ENCODE assay signal across 7 cellular contexts in genomic region chr1:155966135-155966534, GRCh38. TPM values are rescaled to one million over a fixed set of nuclear protein-coding genes. Genes with fewer than 3 reads are reported as not detected.
DNase-seq lines count a peak whose midpoint lies in the region; ATAC-seq and TF ChIP-seq lines count a peak whose summit lies in the region.
"Had no signal": no experiment of that assay in that cellular context is flagged by ENCODE, and none has a peak within 500 bp of the region (broad histone marks: within the 10 kb centered on the region; RNA-seq: fewer than 3 reads in every experiment).

No MANE protein-coding gene starts in this region.

- H3K9me3 ChIP-seq in esophagus muscularis mucosa: no peaks in the 10 kb centered on the region
- no peaks in the 10 kb centered on the region for H3K9me3 ChIP-seq in thoracic aorta

- H3K4me3 ChIP-seq in esophagus muscularis mucosa: no peak overlapping the region
- no peak overlapping the region for H3K4me3 ChIP-seq in thoracic aorta

- DNase-seq in activated T-cell treated with anti-CD3 and anti-CD28 coated beads, Interleukin-2, amount 50 U/mL, for 4 hours: no peak
- DNase-seq in activated T-cell treated with anti-CD3 and anti-CD28 coated beads for 4 hours (no peak), esophagus muscularis mucosa (ENCODE audit: extremely low spot score) (no peak), thoracic aorta (ENCODE audit: low spot score) (no peak), COLO829 (ENCODE audit: low spot score) (no peak)
- DNase-seq: T-helper 9 cell had no signal

- H3K4me3 Mint-ChIP-seq in activated T-cell treated with anti-CD3 and anti-CD28 coated beads, Interleukin-2, amount 50 U/mL, for 4 hours: peak overlapping the region; percentile 19

- intact Hi-C loops in esophagus muscularis mucosa (cut with DNase I): no loop called here

- H3K36me3 Mint-ChIP-seq in activated T-cell treated with anti-CD3 and anti-CD28 coated beads, Interleukin-2, amount 50 U/mL, for 4 hours (ENCODE audit: insufficient read depth): peaks cover 44% of the 10 kb centered on the region

- H3K4me1 ChIP-seq in esophagus muscularis mucosa (peaks cover 76 to 91% (median 80%) of the 10 kb centered on the region in 4 donors), thoracic aorta (ENCODE audit: control insufficient read depth in 1 of 2, low read depth in 2 of 2) (peaks cover 57 to 71% of the 10 kb centered on the region in 2 donors)

- H3K9me3 Mint-ChIP-seq in activated T-cell treated with anti-CD3 and anti-CD28 coated beads, Interleukin-2, amount 50 U/mL, for 4 hours: no peaks in the 10 kb centered on the region

- no peak for TF ChIP-seq EP300 in esophagus muscularis mucosa (IDR thresholded peaks at IDR 0.05)

- no peaks in the 10 kb centered on the region for H3K27me3 Mint-ChIP-seq in activated T-cell treated with anti-CD3 and anti-CD28 coated beads, Interleukin-2, amount 50 U/mL, for 4 hours (ENCODE audit: low read depth)

- no peak for ATAC-seq in activated T-cell treated with anti-CD3 and anti-CD28 coated beads, Interleukin-2, amount 50 U/mL, for 4 hours
- ATAC-seq in thoracic aorta (ENCODE audit: insufficient number of reproducible peaks, low FRiP score, low read depth) (no peak), HG03571 (IDR thresholded peaks at IDR 0.05; ENCODE audit: unreplicated experiment) (no peak)

- TF ChIP-seq CTCF in esophagus muscularis mucosa (IDR thresholded peaks at IDR 0.05): peak in 2 of 3 experiments; percentile 12 to 32
- TF ChIP-seq CTCF in thoracic aorta (IDR thresholded peaks at IDR 0.05): no peak

- 69% methylated on average over 9 of the region's 9 CpGs for WGBS in esophagus muscularis mucosa

- no peak for TF ChIP-seq POLR2A in esophagus muscularis mucosa (IDR thresholded peaks at IDR 0.05; ENCODE audit: low read depth)

- no peaks in the 10 kb centered on the region for H3K27me3 ChIP-seq in esophagus muscularis mucosa
- H3K27me3 ChIP-seq in thoracic aorta (replicated peaks; ENCODE audit: insufficient read depth): no peaks in the 10 kb centered on the region

- H3K36me3 ChIP-seq in esophagus muscularis mucosa (peaks cover 38 to 75% (median 66%) of the 10 kb centered on the region in 4 donors), thoracic aorta (peaks cover 64% of the 10 kb centered on the region)

- H3K27ac ChIP-seq in esophagus muscularis mucosa (replicated peaks in 1 of 4) (peak overlapping the region; percentile 79 to 97 (median 91)), thoracic aorta (peak overlapping the region; percentile 66 to 75)

- H3K4me1 Mint-ChIP-seq in activated T-cell treated with anti-CD3 and anti-CD28 coated beads, Interleukin-2, amount 50 U/mL, for 4 hours (ENCODE audit: low read depth): peaks cover 56% of the 10 kb centered on the region

RNA-seq across cellular contexts. Expression of gene ARHGEF2, which starts 12.2 kb away (rescaled TPM):
- 100 to 1,000 TPM; 144 to 174 (median 149) TPM for total RNA-seq in activated T-cell treated with anti-CD3 and anti-CD28 coated beads, Interleukin-2, amount 50 U/mL, for 4 hours
- total RNA-seq in esophagus muscularis mucosa: 100 to 1,000 TPM in 2 of 4 donors, 10 to 100 TPM in 2; 54.0 to 130 (median 91.8) TPM
- total RNA-seq in thoracic aorta: 100 to 1,000 TPM; 162 to 166 TPM

RNA-seq across cellular contexts. Expression of gene RXFP4, which starts 24.7 kb away (rescaled TPM):
- not detected for total RNA-seq in activated T-cell treated with anti-CD3 and anti-CD28 coated beads, Interleukin-2, amount 50 U/mL, for 4 hours
- total RNA-seq in esophagus muscularis mucosa: not detected
- not detected for total RNA-seq in thoracic aorta

RNA-seq across cellular contexts. Expression of gene KHDC4, which starts 31.9 kb away (rescaled TPM):
- total RNA-seq in activated T-cell treated with anti-CD3 and anti-CD28 coated beads, Interleukin-2, amount 50 U/mL, for 4 hours: 10 to 100 TPM; 32.2 to 38.3 (median 37.9) TPM
- 10 to 100 TPM; 25.8 to 41.5 (median 29.2) TPM for total RNA-seq in esophagus muscularis mucosa
- 10 to 100 TPM; 50.6 to 56.9 TPM for total RNA-seq in thoracic aorta

RNA-seq across cellular contexts. Expression of gene SSR2, which starts 54.6 kb away (rescaled TPM):
- 100 to 1,000 TPM; 167 to 183 (median 173) TPM for total RNA-seq in activated T-cell treated with anti-CD3 and anti-CD28 coated beads, Interleukin-2, amount 50 U/mL, for 4 hours
- total RNA-seq in esophagus muscularis mucosa (100 to 1,000 TPM; 118 to 229 (median 137) TPM), thoracic aorta (100 to 1,000 TPM; 132 to 241 TPM)

RNA-seq across cellular contexts. Expression of gene RIT1, which starts 55.0 kb away (rescaled TPM):
- 10 to 100 TPM; 15.6 to 25.0 (median 17.9) TPM for total RNA-seq in activated T-cell treated with anti-CD3 and anti-CD28 coated beads, Interleukin-2, amount 50 U/mL, for 4 hours
- total RNA-seq in esophagus muscularis mucosa (10 to 100 TPM; 23.0 to 36.8 (median 32.3) TPM), thoracic aorta (10 to 100 TPM; 27.1 to 42.8 TPM)
